ENCODE assay signal across 1 cellular context in genomic region chr14:31026395-31027096, GRCh38.
TF ChIP-seq lines count a peak whose summit lies in the region.

No MANE protein-coding gene starts in this region.

TF ChIP-seq in HepG2, 621 proteins besides CTCF, POLR2A, EP300 and RAD21 (continued from another document and continues in another):
- TF ChIP-seq ZNF558 (CRISPR knock-in tag; IDR thresholded peaks at IDR 0.05; ENCODE audit: borderline replicate concordance), result no peak
- TF ChIP-seq FOSL1 (CRISPR knock-in tag; IDR thresholded peaks at IDR 0.05; ENCODE audit: borderline replicate concordance), result peak; percentile 41; the same call in 1 of the 2 replicates
- TF ChIP-seq ZFP82 (CRISPR knock-in tag; IDR thresholded peaks at IDR 0.05; ENCODE audit: borderline replicate concordance), result peak; percentile 92
- TF ChIP-seq RARG (CRISPR knock-in tag; IDR thresholded peaks at IDR 0.05; ENCODE audit: low read depth), result no peak
- no peak; the same call in 1 of the 2 replicates for TF ChIP-seq HMG20A (CRISPR knock-in tag; IDR thresholded peaks at IDR 0.05; ENCODE audit: borderline replicate concordance)
- peak; percentile 73 for TF ChIP-seq TAF1 (CRISPR knock-in tag; IDR thresholded peaks at IDR 0.05)
- TF ChIP-seq NKX3-1 (CRISPR knock-in tag; IDR thresholded peaks at IDR 0.05), result peak; percentile 17; the same call in 1 of the 2 replicates
- TF ChIP-seq, protein P1, sequence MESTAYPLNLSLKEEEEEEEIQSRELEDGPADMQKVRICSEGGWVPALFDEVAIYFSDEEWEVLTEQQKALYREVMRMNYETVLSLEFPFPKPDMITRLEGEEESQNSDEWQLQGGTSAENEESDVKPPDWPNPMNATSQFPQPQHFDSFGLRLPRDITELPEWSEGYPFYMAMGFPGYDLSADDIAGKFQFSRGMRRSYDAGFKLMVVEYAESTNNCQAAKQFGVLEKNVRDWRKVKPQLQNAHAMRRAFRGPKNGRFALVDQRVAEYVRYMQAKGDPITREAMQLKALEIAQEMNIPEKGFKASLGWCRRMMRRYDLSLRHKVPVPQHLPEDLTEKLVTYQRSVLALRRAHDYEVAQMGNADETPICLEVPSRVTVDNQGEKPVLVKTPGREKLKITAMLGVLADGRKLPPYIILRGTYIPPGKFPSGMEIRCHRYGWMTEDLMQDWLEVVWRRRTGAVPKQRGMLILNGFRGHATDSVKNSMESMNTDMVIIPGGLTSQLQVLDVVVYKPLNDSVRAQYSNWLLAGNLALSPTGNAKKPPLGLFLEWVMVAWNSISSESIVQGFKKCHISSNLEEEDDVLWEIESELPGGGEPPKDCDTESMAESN (CRISPR knock-in tag; conservative IDR thresholded peaks at IDR 0.05), result peak; percentile 74; the same call in 1 of the 2 replicates
- no peak for TF ChIP-seq ZNF83 (CRISPR knock-in tag; IDR thresholded peaks at IDR 0.05; ENCODE audit: borderline replicate concordance)
- TF ChIP-seq MXI1 (IDR thresholded peaks at IDR 0.05; ENCODE audit: borderline replicate concordance, low read depth, low read length), result peak; percentile 63; the same call in 2 of the 3 replicates
- TF ChIP-seq ISX (CRISPR knock-in tag; conservative IDR thresholded peaks at IDR 0.05), result peak; percentile 81; the same call in 1 of the 2 replicates
- no peak; the same call in 1 of the 2 replicates for TF ChIP-seq ZIK1 (CRISPR knock-in tag; IDR thresholded peaks at IDR 0.05; ENCODE audit: borderline replicate concordance, low read depth)
- TF ChIP-seq SMAD1 (CRISPR knock-in tag; IDR thresholded peaks at IDR 0.05; ENCODE audit: borderline replicate concordance, low read depth), result no peak; the same call in 1 of the 2 replicates
- TF ChIP-seq MYNN (CRISPR knock-in tag; IDR thresholded peaks at IDR 0.05; ENCODE audit: low read depth), result peak; percentile 94
- peak; percentile 77 for TF ChIP-seq PPARG (CRISPR knock-in tag; conservative IDR thresholded peaks at IDR 0.05)
- TF ChIP-seq PRDM10 (CRISPR knock-in tag; IDR thresholded peaks at IDR 0.05; ENCODE audit: low read depth), result peak; percentile 85
- peak; percentile 50 for TF ChIP-seq ZNF710 (CRISPR knock-in tag; IDR thresholded peaks at IDR 0.05; ENCODE audit: borderline replicate concordance)
- TF ChIP-seq ZMYM3 (CRISPR knock-in tag; IDR thresholded peaks at IDR 0.05), result peak; percentile 74; the same call in 1 of the 2 replicates
- no peak for TF ChIP-seq ATM (IDR thresholded peaks at IDR 0.05; ENCODE audit: borderline replicate concordance)
- no peak for TF ChIP-seq FLYWCH1 (CRISPR knock-in tag; IDR thresholded peaks at IDR 0.05)
- TF ChIP-seq FOXA3 (CRISPR knock-in tag; IDR thresholded peaks at IDR 0.05), result peak; percentile 0; the same call in 1 of the 2 replicates
- TF ChIP-seq RARA (CRISPR knock-in tag; IDR thresholded peaks at IDR 0.05), result peak; percentile 22
- TF ChIP-seq, protein P2, sequence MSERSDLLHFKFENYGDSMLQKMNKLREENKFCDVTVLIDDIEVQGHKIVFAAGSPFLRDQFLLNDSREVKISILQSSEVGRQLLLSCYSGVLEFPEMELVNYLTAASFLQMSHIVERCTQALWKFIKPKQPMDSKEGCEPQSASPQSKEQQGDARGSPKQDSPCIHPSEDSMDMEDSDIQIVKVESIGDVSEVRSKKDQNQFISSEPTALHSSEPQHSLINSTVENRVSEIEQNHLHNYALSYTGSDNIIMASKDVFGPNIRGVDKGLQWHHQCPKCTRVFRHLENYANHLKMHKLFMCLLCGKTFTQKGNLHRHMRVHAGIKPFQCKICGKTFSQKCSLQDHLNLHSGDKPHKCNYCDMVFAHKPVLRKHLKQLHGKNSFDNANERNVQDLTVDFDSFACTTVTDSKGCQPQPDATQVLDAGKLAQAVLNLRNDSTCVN (CRISPR knock-in tag; IDR thresholded peaks at IDR 0.05; ENCODE audit: borderline replicate concordance), result peak; percentile 87
- TF ChIP-seq CBX1 (IDR thresholded peaks at IDR 0.05; ENCODE audit: low read depth), result peak; percentile 66
- TF ChIP-seq TRAFD1 (CRISPR knock-in tag; IDR thresholded peaks at IDR 0.05; ENCODE audit: borderline replicate concordance), result peak; percentile 93; the same call in 1 of the 2 replicates
- TF ChIP-seq ZNF546 (CRISPR knock-in tag; conservative IDR thresholded peaks at IDR 0.05), result no peak
- TF ChIP-seq PHF21A (CRISPR knock-in tag; IDR thresholded peaks at IDR 0.05), result no peak
- no peak for TF ChIP-seq ZNF160 (CRISPR knock-in tag; IDR thresholded peaks at IDR 0.05)
- TF ChIP-seq ETV5 (CRISPR knock-in tag; IDR thresholded peaks at IDR 0.05; ENCODE audit: borderline replicate concordance), result peak; percentile 72
- TF ChIP-seq JARID2 (CRISPR knock-in tag; IDR thresholded peaks at IDR 0.05; ENCODE audit: insufficient replicate concordance), result no peak
- TF ChIP-seq, protein P3, sequence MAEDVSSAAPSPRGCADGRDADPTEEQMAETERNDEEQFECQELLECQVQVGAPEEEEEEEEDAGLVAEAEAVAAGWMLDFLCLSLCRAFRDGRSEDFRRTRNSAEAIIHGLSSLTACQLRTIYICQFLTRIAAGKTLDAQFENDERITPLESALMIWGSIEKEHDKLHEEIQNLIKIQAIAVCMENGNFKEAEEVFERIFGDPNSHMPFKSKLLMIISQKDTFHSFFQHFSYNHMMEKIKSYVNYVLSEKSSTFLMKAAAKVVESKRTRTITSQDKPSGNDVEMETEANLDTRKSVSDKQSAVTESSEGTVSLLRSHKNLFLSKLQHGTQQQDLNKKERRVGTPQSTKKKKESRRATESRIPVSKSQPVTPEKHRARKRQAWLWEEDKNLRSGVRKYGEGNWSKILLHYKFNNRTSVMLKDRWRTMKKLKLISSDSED (CRISPR knock-in tag; IDR thresholded peaks at IDR 0.05), result no peak
- TF ChIP-seq SALL1 (CRISPR knock-in tag; IDR thresholded peaks at IDR 0.05), result peak; percentile 82; the same call in 1 of the 2 replicates
- no peak for TF ChIP-seq ZNF235 (CRISPR knock-in tag; IDR thresholded peaks at IDR 0.05; ENCODE audit: borderline replicate concordance)
- peak; percentile 90 for TF ChIP-seq ZNF747 (CRISPR knock-in tag; IDR thresholded peaks at IDR 0.05; ENCODE audit: borderline replicate concordance)
- no peak for TF ChIP-seq MTF2 (CRISPR knock-in tag; IDR thresholded peaks at IDR 0.05; ENCODE audit: borderline replicate concordance)
- TF ChIP-seq TFDP2 (CRISPR knock-in tag; IDR thresholded peaks at IDR 0.05), result peak; percentile 48; the same call in 1 of the 2 replicates
- TF ChIP-seq, protein P4, sequence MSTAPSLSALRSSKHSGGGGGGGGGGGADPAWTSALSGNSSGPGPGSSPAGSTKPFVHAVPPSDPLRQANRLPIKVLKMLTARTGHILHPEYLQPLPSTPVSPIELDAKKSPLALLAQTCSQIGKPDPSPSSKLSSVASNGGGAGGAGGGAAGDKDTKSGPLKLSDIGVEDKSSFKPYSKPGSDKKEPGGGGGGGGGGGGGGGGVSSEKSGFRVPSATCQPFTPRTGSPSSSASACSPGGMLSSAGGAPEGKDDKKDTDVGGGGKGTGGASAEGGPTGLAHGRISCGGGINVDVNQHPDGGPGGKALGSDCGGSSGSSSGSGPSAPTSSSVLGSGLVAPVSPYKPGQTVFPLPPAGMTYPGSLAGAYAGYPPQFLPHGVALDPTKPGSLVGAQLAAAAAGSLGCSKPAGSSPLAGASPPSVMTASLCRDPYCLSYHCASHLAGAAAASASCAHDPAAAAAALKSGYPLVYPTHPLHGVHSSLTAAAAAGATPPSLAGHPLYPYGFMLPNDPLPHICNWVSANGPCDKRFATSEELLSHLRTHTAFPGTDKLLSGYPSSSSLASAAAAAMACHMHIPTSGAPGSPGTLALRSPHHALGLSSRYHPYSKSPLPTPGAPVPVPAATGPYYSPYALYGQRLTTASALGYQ (CRISPR knock-in tag; IDR thresholded peaks at IDR 0.05), result peak; percentile 56; the same call in 1 of the 2 replicates
- TF ChIP-seq, protein P5, sequence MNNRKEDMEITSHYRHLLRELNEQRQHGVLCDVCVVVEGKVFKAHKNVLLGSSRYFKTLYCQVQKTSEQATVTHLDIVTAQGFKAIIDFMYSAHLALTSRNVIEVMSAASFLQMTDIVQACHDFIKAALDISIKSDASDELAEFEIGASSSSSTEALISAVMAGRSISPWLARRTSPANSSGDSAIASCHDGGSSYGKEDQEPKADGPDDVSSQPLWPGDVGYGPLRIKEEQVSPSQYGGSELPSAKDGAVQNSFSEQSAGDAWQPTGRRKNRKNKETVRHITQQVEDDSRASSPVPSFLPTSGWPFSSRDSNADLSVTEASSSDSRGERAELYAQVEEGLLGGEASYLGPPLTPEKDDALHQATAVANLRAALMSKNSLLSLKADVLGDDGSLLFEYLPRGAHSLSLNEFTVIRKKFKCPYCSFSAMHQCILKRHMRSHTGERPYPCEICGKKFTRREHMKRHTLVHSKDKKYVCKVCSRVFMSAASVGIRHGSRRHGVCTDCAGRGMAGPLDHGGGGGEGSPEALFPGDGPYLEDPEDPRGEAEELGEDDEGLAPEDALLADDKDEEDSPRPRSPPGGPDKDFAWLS (CRISPR knock-in tag; IDR thresholded peaks at IDR 0.05; ENCODE audit: borderline replicate concordance), result no peak; the same call in 1 of the 2 replicates
- TF ChIP-seq GATA4 (IDR thresholded peaks at IDR 0.05; ENCODE audit: borderline replicate concordance, low read depth), result peak; percentile 77; the same call in 1 of the 2 replicates
- no peak for TF ChIP-seq PAWR (CRISPR knock-in tag; IDR thresholded peaks at IDR 0.05; ENCODE audit: borderline replicate concordance)
- peak; percentile 95 for TF ChIP-seq NAIF1 (CRISPR knock-in tag; IDR thresholded peaks at IDR 0.05; ENCODE audit: borderline replicate concordance)
